20 cellular contexts compared by ENCODE assay signal in the genomic region with DNA sequence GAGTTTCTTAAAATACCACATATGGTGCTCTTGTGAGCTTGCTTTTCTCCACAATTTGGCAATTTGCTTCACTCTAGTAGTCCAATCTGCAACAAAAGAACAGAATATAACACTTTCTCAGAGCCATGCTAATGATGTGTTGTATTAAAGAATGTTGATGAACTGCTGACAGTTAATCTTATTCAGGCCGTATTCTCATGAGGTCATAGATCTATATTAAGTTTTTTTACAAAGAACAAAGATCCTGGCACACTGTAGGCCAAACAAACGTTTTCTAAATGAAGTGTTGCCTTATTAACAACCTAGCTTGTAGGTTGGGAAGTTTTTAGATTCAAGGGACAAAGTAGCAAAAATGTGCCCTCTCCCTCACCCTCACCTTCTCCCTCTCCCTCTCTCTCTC. TPM values are rescaled to one million over a fixed set of nuclear protein-coding genes. Genes with fewer than 3 reads are reported as not detected.
DNase-seq lines count a peak whose midpoint lies in the region; ATAC-seq and TF ChIP-seq lines count a peak whose summit lies in the region.
"Had no signal": no experiment of that assay in that cellular context is flagged by ENCODE, and none has a peak within 500 bp of the region (broad histone marks: within the 10 kb centered on the region; RNA-seq: fewer than 3 reads in every experiment).

No MANE protein-coding gene starts in this region.

- H3K36me3 Mint-ChIP-seq in HFFc6 (ENCODE audit: low read depth): peaks cover 5% of the 10 kb centered on the region; the same call in 1 of the 2 replicates
- H3K36me3 Mint-ChIP-seq in MCF 10A (ENCODE audit: insufficient read depth, unreplicated experiment): peaks cover 6% of the 10 kb centered on the region
- H3K36me3 Mint-ChIP-seq in activated naive CD4-positive, alpha-beta T cell treated with anti-CD3 and anti-CD28 coated beads, Interleukin-2, amount 10 ng/mL, durations not matched to agents 7 days and 5 days: peaks cover 15% of the 10 kb centered on the region
- no peaks in the 10 kb centered on the region for H3K36me3 Mint-ChIP-seq in osteocyte (ENCODE audit: unreplicated experiment)
- H3K36me3 Mint-ChIP-seq: CD8-positive, alpha-beta T cell had no signal

- no peaks in the 10 kb centered on the region for H3K27me3 ChIP-seq in Panc1 (ENCODE audit: control insufficient read depth, insufficient read depth, low read length)
- no peaks in the 10 kb centered on the region for H3K27me3 ChIP-seq in fibroblast of lung (ENCODE audit: control insufficient read depth, insufficient read depth, low read length)
- H3K27me3 ChIP-seq: BLaER1 treated with 17β-estradiol and CSF1 and Interleukin-3, amounts not matched to agents 10 nM and 100 nM had no signal

- no peak overlapping the region for H3K9ac ChIP-seq in fibroblast of lung (ENCODE audit: insufficient read depth, low read length)
- H3K9ac ChIP-seq: BLaER1 treated with 17β-estradiol and CSF1 and Interleukin-3, amounts not matched to agents 10 nM and 100 nM had no signal

- no TSS peak for BruUV-seq in Panc1 (replicated peaks; lab: Mats Ljungman, UMichigan)
- BruUV-seq in MCF 10A (replicated peaks; lab: Mats Ljungman, UMichigan): no TSS peak

- H3K4me1 Mint-ChIP-seq in HFFc6 (ENCODE audit: low read depth) (peaks cover 34% of the 10 kb centered on the region), MCF 10A (ENCODE audit: insufficient read depth, unreplicated experiment) (no peaks in the 10 kb centered on the region), osteocyte (ENCODE audit: unreplicated experiment) (peaks cover 6% of the 10 kb centered on the region)
- peaks cover 24% of the 10 kb centered on the region for H3K4me1 Mint-ChIP-seq in activated naive CD4-positive, alpha-beta T cell treated with anti-CD3 and anti-CD28 coated beads, Interleukin-2, amount 10 ng/mL, durations not matched to agents 7 days and 5 days

- in situ Hi-C loops in Panc1 (cut with HindIII; ENCODE audit: low pct_unique_long_range_greater_than_20kb, low sequenced_read_pairs): no loop called here

- ATAC-seq in Right ventricle myocardium superior (ENCODE audit: poor library complexity) (peak; percentile 27), Right ventricle myocardium inferior (no peak), Panc1 (no peak)
- ATAC-seq: A549; CD8-positive, alpha-beta T cell had no signal

- H3K4me3 Mint-ChIP-seq in HFFc6 (no peak overlapping the region), MCF 10A (ENCODE audit: unreplicated experiment) (no peak overlapping the region), osteocyte (ENCODE audit: unreplicated experiment) (no peak overlapping the region)
- H3K4me3 Mint-ChIP-seq in activated naive CD4-positive, alpha-beta T cell treated with anti-CD3 and anti-CD28 coated beads, Interleukin-2, amount 10 ng/mL, durations not matched to agents 7 days and 5 days: no peak overlapping the region
- H3K4me3 Mint-ChIP-seq: B cell; CD4-positive, alpha-beta T cell; CD8-positive, alpha-beta T cell had no signal

- H3K27ac Mint-ChIP-seq in HFFc6 (peak overlapping the region; percentile 47), MCF 10A (ENCODE audit: low read depth, unreplicated experiment) (no peak overlapping the region), osteocyte (ENCODE audit: unreplicated experiment) (no peak overlapping the region)
- H3K27ac Mint-ChIP-seq in activated naive CD4-positive, alpha-beta T cell treated with anti-CD3 and anti-CD28 coated beads, Interleukin-2, amount 10 ng/mL, durations not matched to agents 7 days and 5 days: no peak overlapping the region
- H3K27ac Mint-ChIP-seq: B cell; CD4-positive, alpha-beta T cell; CD8-positive, alpha-beta T cell had no signal

- H3K27ac ChIP-seq in Panc1 (ENCODE audit: low read length) (0 out of 2 replicates have a peak overlapping the region, but pooled peaks have one; percentile 12), fibroblast of lung (ENCODE audit: insufficient read depth, low read length) (no peak overlapping the region)
- H3K27ac ChIP-seq: 22Rv1; A549; BLaER1 treated with 17β-estradiol and CSF1 and Interleukin-3, amounts not matched to agents 10 nM and 100 nM; C4-2B had no signal

- POLR2A ChIA-PET in Panc1 (lab: Charles Lee) (no interaction called here), MCF 10A (lab: Yijun Ruan, JAX) (interaction anchor here (0.6 kb wide), 1 partner anchor 96 kb away, joined by 3 read pairs; no protein-coding TSS in a partner anchor)

- H3K9me3 ChIP-seq in Panc1 (ENCODE audit: control insufficient read depth, insufficient read depth, low read depth, low read length): no peaks in the 10 kb centered on the region
- no peaks in the 10 kb centered on the region for H3K9me3 ChIP-seq in fibroblast of lung (ENCODE audit: control insufficient read depth, insufficient read depth, low read depth, low read length)
- H3K9me3 ChIP-seq: A549, Caco-2 had no signal

- CTCF ChIA-PET in Panc1 (lab: Charles Lee) (interaction anchor here (4.2 kb wide), 1 partner anchor 33 kb away, joined by 133 read pairs; no protein-coding TSS in a partner anchor), MCF 10A (lab: Yijun Ruan, JAX) (interaction anchor here (1.2 to 4.4 kb wide), 2 partner anchors 8 to 33 kb away, joined by 3 to 269 read pairs; no protein-coding TSS in a partner anchor)
- CTCF ChIA-PET in activated naive CD4-positive, alpha-beta T cell treated with anti-CD3 and anti-CD28 coated beads, Interleukin-2, amount 10 ng/mL, durations not matched to agents 7 days and 5 days (lab: Charles Lee): interaction anchor here (0.6 to 6.6 kb wide), 5 partner anchors 12 to 47 kb away, joined by 3 to 339 read pairs (median 20); no protein-coding TSS in a partner anchor

- peaks cover 2% of the 10 kb centered on the region; the same call in 1 of the 2 replicates for H3K27me3 Mint-ChIP-seq in HFFc6 (ENCODE audit: insufficient read depth)
- H3K27me3 Mint-ChIP-seq in MCF 10A (ENCODE audit: insufficient read depth, unreplicated experiment): no peaks in the 10 kb centered on the region
- H3K27me3 Mint-ChIP-seq in activated naive CD4-positive, alpha-beta T cell treated with anti-CD3 and anti-CD28 coated beads, Interleukin-2, amount 10 ng/mL, durations not matched to agents 7 days and 5 days: no peaks in the 10 kb centered on the region
- no peaks in the 10 kb centered on the region for H3K27me3 Mint-ChIP-seq in osteocyte (ENCODE audit: unreplicated experiment)
- H3K27me3 Mint-ChIP-seq: B cell; CD4-positive, alpha-beta T cell had no signal

- DNase-seq in Right ventricle myocardium superior: no peak
- no peak for DNase-seq in Right ventricle myocardium inferior (ENCODE audit: missing footprints)
- DNase-seq in HFFc6: no peak
- no peak for DNase-seq in Panc1 (ENCODE audit: low read depth, low spot score)
- peak in 1 of 2 donors; percentile 34 for DNase-seq in fibroblast of lung (ENCODE audit: low read depth in 2 of 2)
- no peak for DNase-seq in MCF 10A (ENCODE audit: unreplicated experiment)
- no peak for DNase-seq in activated naive CD4-positive, alpha-beta T cell treated with anti-CD3 and anti-CD28 coated beads, Interleukin-2, amount 10 ng/mL, durations not matched to agents 7 days and 5 days
- DNase-seq in osteocyte (ENCODE audit: extremely low spot score, unreplicated experiment): no peak
- DNase-seq: AML-193; Caco-2; Calu3; CD4-positive, alpha-beta T cell; CD8-positive, alpha-beta T cell; DMS79 treated with DMSO at 0.1 percent for 48 hours; GF-D8 had no signal

- peaks cover 29% of the 10 kb centered on the region for H3K4me1 ChIP-seq in Panc1 (ENCODE audit: control insufficient read depth, insufficient read depth, low read length)
- H3K4me1 ChIP-seq in fibroblast of lung (ENCODE audit: control insufficient read depth, extremely low read depth, insufficient read depth, low read length): peaks cover 3% of the 10 kb centered on the region
- H3K4me1 ChIP-seq: Caco-2 had no signal

- intact Hi-C loops in Right ventricle myocardium superior (cut with DNase I) (no loop called here), Right ventricle myocardium inferior (cut with DNase I) (no loop called here), Panc1 (cut with micrococcal nuclease; ENCODE audit: unreplicated experiment) (no loop called here), MCF 10A (cut with micrococcal nuclease) (no loop called here)

- 0 out of 2 replicates have a peak, but pooled peaks cover 2% of the 10 kb centered on the region for H3K36me3 ChIP-seq in Panc1 (ENCODE audit: control insufficient read depth, insufficient read depth, low read length)
- no peaks in the 10 kb centered on the region for H3K36me3 ChIP-seq in fibroblast of lung (ENCODE audit: control insufficient read depth, insufficient read depth, low read length)

- peak overlapping the region; percentile 82 for H2AFZ ChIP-seq in fibroblast of lung (ENCODE audit: low read length)

- peak overlapping the region; percentile 71 for H3K4me2 ChIP-seq in fibroblast of lung (ENCODE audit: extremely low read depth, insufficient read depth, low read length)
- H3K4me2 ChIP-seq: BLaER1 treated with 17β-estradiol and CSF1 and Interleukin-3, amounts not matched to agents 10 nM and 100 nM had no signal

- no peaks in the 10 kb centered on the region for H4K20me1 ChIP-seq in fibroblast of lung (ENCODE audit: control insufficient read depth, extremely low read depth, insufficient read depth, low read length)

- TF ChIP-seq CTCF in HFFc6 (IDR thresholded peaks at IDR 0.05) (no peak), Panc1 (IDR thresholded peaks at IDR 0.05) (no peak), fibroblast of lung (conservative IDR thresholded peaks at IDR 0.05 in 1 of 2, IDR thresholded peaks at IDR 0.05 in 1 of 2; ENCODE audit: low read depth in 1 of 2, low read length in 2 of 2) (no peak), MCF 10A (IDR thresholded peaks at IDR 0.05; ENCODE audit: unreplicated experiment) (no peak), osteocyte (IDR thresholded peaks at IDR 0.05) (no peak)

- peaks cover 10% of the 10 kb centered on the region for H3K79me2 ChIP-seq in fibroblast of lung (ENCODE audit: control insufficient read depth, insufficient read depth, low read length)

- no peak overlapping the region for H3K4me3 ChIP-seq in Panc1 (ENCODE audit: low read depth in 2 of 2, low read length in 2 of 2)
- H3K4me3 ChIP-seq in fibroblast of lung (replicated peaks in 1 of 4; ENCODE audit: control extremely low read depth in 1 of 4, insufficient read depth in 1 of 4, low read depth in 3 of 4, low read length in 4 of 4): peak overlapping the region; percentile 10 to 19 (median 16)
- H3K4me3 ChIP-seq: A549; BLaER1 treated with 17β-estradiol and CSF1 and Interleukin-3, amounts not matched to agents 10 nM and 100 nM had no signal

- H3K9me3 Mint-ChIP-seq in HFFc6 (no peaks in the 10 kb centered on the region), MCF 10A (ENCODE audit: unreplicated experiment) (no peaks in the 10 kb centered on the region), osteocyte (ENCODE audit: unreplicated experiment) (no peaks in the 10 kb centered on the region)
- H3K9me3 Mint-ChIP-seq in activated naive CD4-positive, alpha-beta T cell treated with anti-CD3 and anti-CD28 coated beads, Interleukin-2, amount 10 ng/mL, durations not matched to agents 7 days and 5 days: no peaks in the 10 kb centered on the region
- H3K9me3 Mint-ChIP-seq: CD4-positive, alpha-beta T cell; CD8-positive, alpha-beta T cell had no signal

RNA-seq across cellular contexts. Expression of gene HILPDA, which starts 6.7 kb away (rescaled TPM):
- total RNA-seq in Right ventricle myocardium superior: 7.3 TPM
- 5.9 TPM for total RNA-seq in Right ventricle myocardium inferior
- total RNA-seq in HFFc6 (2021; fragmentation: NEBNext Ultra II Directional; extraction: Animal tissue kit (Norgen Biotek cat#: 25700)): 1 to 10 TPM; 6.3 to 9.0 (median 7.2) TPM
- 70.8 TPM for total RNA-seq in Panc1 (2021; ENCODE audit: unreplicated experiment)
- 67.0 TPM for polyA plus RNA-seq in Panc1 (2012; ENCODE audit: insufficient read length)
- total RNA-seq in fibroblast of lung: 17.7 and 30.8 TPM in 2 replicates
- polyA plus RNA-seq in fibroblast of lung: 14.8 and 20.1 TPM in 2 replicates
- 8.7 and 12.0 TPM in 2 replicates for polyA plus RNA-seq in fibroblast of lung (2012)
- 16.8 and 40.7 TPM in 2 replicates for polyA minus RNA-seq in fibroblast of lung (ENCODE audit: low replicate concordance)
- total RNA-seq in MCF 10A (2022): 6.2 and 8.3 TPM in 2 replicates
- 7.4 and 8.8 TPM in 2 replicates for total RNA-seq in osteocyte

RNA-seq across cellular contexts. Expression of gene METTL2B, which starts 14.1 kb away (rescaled TPM):
- total RNA-seq in Right ventricle myocardium superior (16.6 TPM), Right ventricle myocardium inferior (17.1 TPM), Panc1 (2021; ENCODE audit: unreplicated experiment) (43.6 TPM), fibroblast of lung (25.4 and 30.9 TPM in 2 replicates), MCF 10A (2022) (34.6 and 49.7 TPM in 2 replicates), osteocyte (31.4 and 33.2 TPM in 2 replicates)
- 10 to 100 TPM; 25.5 to 33.6 (median 31.7) TPM for total RNA-seq in HFFc6 (2021; fragmentation: NEBNext Ultra II Directional; extraction: Animal tissue kit (Norgen Biotek cat#: 25700))
- 17.4 TPM for polyA plus RNA-seq in Panc1 (2012; ENCODE audit: insufficient read length)
- 25.5 and 28.8 TPM in 2 replicates for polyA plus RNA-seq in fibroblast of lung
- 19.9 and 20.9 TPM in 2 replicates for polyA plus RNA-seq in fibroblast of lung (2012)
- 5.9 and 37.5 TPM in 2 replicates for polyA minus RNA-seq in fibroblast of lung (ENCODE audit: low replicate concordance)

RNA-seq across cellular contexts. Expression of gene IMPDH1, which starts 52.6 kb away (rescaled TPM):
- total RNA-seq in Right ventricle myocardium superior (20.0 TPM), Right ventricle myocardium inferior (25.5 TPM), Panc1 (2021; ENCODE audit: unreplicated experiment) (114 TPM), fibroblast of lung (42.9 and 56.5 TPM in 2 replicates), MCF 10A (2022) (66.4 and 74.0 TPM in 2 replicates), osteocyte (33.5 and 36.2 TPM in 2 replicates)
- total RNA-seq in HFFc6 (2021; fragmentation: NEBNext Ultra II Directional; extraction: Animal tissue kit (Norgen Biotek cat#: 25700)): 100 to 1,000 TPM in 1 of 6 experiments, 10 to 100 TPM in 5; 81.8 to 107 (median 93.3) TPM
- 176 TPM for polyA plus RNA-seq in Panc1 (2012; ENCODE audit: insufficient read length)
- 30.2 and 36.1 TPM in 2 replicates for polyA plus RNA-seq in fibroblast of lung
- 49.6 and 69.8 TPM in 2 replicates for polyA plus RNA-seq in fibroblast of lung (2012)
- polyA minus RNA-seq in fibroblast of lung (ENCODE audit: low replicate concordance): 165 and 208 TPM in 2 replicates

Comparison
In these comparisons a context has a peak if more than half of its experiments do, and no peak if none do; other contexts are left out.
1. H3K4me3 ChIP-seq: peak in fibroblast of lung (4 of 4); none in Panc1 (0 of 2).